19 cellular contexts compared by ENCODE assay signal in the genomic region with DNA sequence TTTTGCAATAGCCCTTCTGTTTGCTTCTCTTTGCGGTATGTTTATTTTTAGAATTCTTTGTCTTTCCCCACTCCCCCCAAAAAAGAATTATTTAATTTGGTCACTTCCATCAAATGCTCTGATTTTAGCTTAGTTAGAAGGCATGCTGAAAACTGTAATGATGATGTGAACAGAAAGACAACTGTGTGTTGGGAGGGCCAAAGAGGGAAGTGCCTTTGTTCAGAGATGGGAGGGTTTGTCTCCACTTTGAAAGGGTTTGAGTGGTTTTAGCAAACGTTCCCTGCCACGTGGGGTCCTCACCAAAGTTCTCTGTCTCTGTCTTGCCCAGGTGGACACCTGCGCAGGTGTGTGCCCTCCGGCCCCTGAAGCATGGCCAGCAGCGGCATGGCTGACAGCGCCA. TPM values are rescaled to one million over a fixed set of nuclear protein-coding genes. Genes with fewer than 3 reads are reported as not detected.
"Had no signal": no experiment of that assay in that cellular context is flagged by ENCODE, and none has a peak within 500 bp of the region (broad histone marks: within the 10 kb centered on the region; RNA-seq: fewer than 3 reads in every experiment).

No MANE protein-coding gene starts in this region.

- H3K9me3 Mint-ChIP-seq: activated B cell treated with CpG ODN at 0.5 μM for 24 hours; activated CD4-positive, alpha-beta memory T cell treated with anti-CD3 and anti-CD28 coated beads for 36 hours; activated T-cell treated with anti-CD3 and anti-CD28 coated beads, Interleukin-2, amount 50 U/mL, for 4 hours; mesothelial cell of epicardium; nephron progenitor cell; stimulated activated naive B cell treated with anti-CD40 and anti-IgM and Interleukin-4, amounts not matched to agents 10 μg/mL and 1 μg/mL and 100 μg/mL, for 72 hours had no signal

- H3K36me3 Mint-ChIP-seq: activated CD4-positive, alpha-beta memory T cell treated with anti-CD3 and anti-CD28 coated beads for 36 hours; mesothelial cell of epicardium had no signal

- H3K27ac ChIP-seq: ascending aorta, heart right ventricle, thoracic aorta, upper lobe of right lung had no signal

- H3K27me3 ChIP-seq: ascending aorta, heart right ventricle, spleen, upper lobe of right lung had no signal

- H3K4me1 Mint-ChIP-seq: mesothelial cell of epicardium had no signal

- ATAC-seq: activated T-cell treated with anti-CD3 and anti-CD28 coated beads, Interleukin-2, amount 50 U/mL, for 4 hours had no signal

- H3K36me3 ChIP-seq: ascending aorta, thoracic aorta had no signal

- H3K4me3 ChIP-seq: ascending aorta, heart right ventricle, left lung, spleen, thoracic aorta, upper lobe of right lung had no signal

- H3K27me3 Mint-ChIP-seq: activated B cell treated with CpG ODN at 0.5 μM for 24 hours; activated CD4-positive, alpha-beta memory T cell treated with anti-CD3 and anti-CD28 coated beads for 36 hours; stimulated activated naive B cell treated with anti-CD40 and anti-IgM and Interleukin-4, amounts not matched to agents 10 μg/mL and 1 μg/mL and 100 μg/mL, for 72 hours had no signal

- H3K9me3 ChIP-seq: ascending aorta, heart right ventricle, left lung, spleen, thoracic aorta, upper lobe of right lung had no signal

- H3K4me1 ChIP-seq: ascending aorta, left lung, upper lobe of right lung had no signal

- H3K27ac Mint-ChIP-seq: activated B cell treated with CpG ODN at 0.5 μM for 24 hours; activated CD4-positive, alpha-beta memory T cell treated with anti-CD3 and anti-CD28 coated beads for 36 hours; mesothelial cell of epicardium; nephron progenitor cell; stimulated activated naive B cell treated with anti-CD40 and anti-IgM and Interleukin-4, amounts not matched to agents 10 μg/mL and 1 μg/mL and 100 μg/mL, for 72 hours had no signal

- DNase-seq: activated B cell treated with CpG ODN at 0.5 μM for 24 hours; activated CD4-positive, alpha-beta memory T cell treated with anti-CD3 and anti-CD28 coated beads for 36 hours; activated CD4-positive, alpha-beta T cell treated with anti-CD3 and anti-CD28 coated beads for 4 hours; activated effector memory CD4-positive, alpha-beta T cell treated with Interleukin-2 at 50 U/mL for 16 hours; activated naive CD4-positive, alpha-beta T cell treated with anti-CD3 and anti-CD28 coated beads, Interleukin-2, amount 50 U/mL, for 16 hours; activated T-cell treated with anti-CD3 and anti-CD28 coated beads, Interleukin-2, amount 50 U/mL, for 4 hours; cortex of kidney; heart right ventricle; nephron progenitor cell; retina; stimulated activated naive B cell treated with anti-CD40 and anti-IgM and Interleukin-4, amounts not matched to agents 10 μg/mL and 1 μg/mL and 100 μg/mL, for 72 hours; T-helper 2 cell had no signal

- H3K4me3 Mint-ChIP-seq: activated B cell treated with CpG ODN at 0.5 μM for 24 hours; activated CD4-positive, alpha-beta memory T cell treated with anti-CD3 and anti-CD28 coated beads for 36 hours; activated T-cell treated with anti-CD3 and anti-CD28 coated beads, Interleukin-2, amount 50 U/mL, for 4 hours; mesothelial cell of epicardium; nephron progenitor cell; stimulated activated naive B cell treated with anti-CD40 and anti-IgM and Interleukin-4, amounts not matched to agents 10 μg/mL and 1 μg/mL and 100 μg/mL, for 72 hours had no signal

RNA-seq across cellular contexts. Expression of gene SYK, which starts 41.9 kb away (rescaled TPM):
- total RNA-seq: activated CD4-positive, alpha-beta memory T cell treated with anti-CD3 and anti-CD28 coated beads for 36 hours; lung microvascular endothelial cell had no signal
